23 cellular contexts compared by ENCODE assay signal in genomic region chr6:3659748-3660147, GRCh38.
DNase-seq lines count a peak whose midpoint lies in the region; ATAC-seq and TF ChIP-seq lines count a peak whose summit lies in the region.
"Had no signal": no experiment of that assay in that cellular context is flagged by ENCODE, and none has a peak within 500 bp of the region (broad histone marks: within the 10 kb centered on the region; RNA-seq: fewer than 3 reads in every experiment).

No MANE protein-coding gene starts in this region.

- in situ Hi-C loops in IMR-90 (cut with MboI; ENCODE audit: low sequenced_read_pairs) = no loop called here

- H3K27ac ChIP-seq in IMR-90 (ENCODE audit: insufficient read depth, low read length) = no peak overlapping the region
- H3K27ac ChIP-seq in left lung = no peak overlapping the region
- H3K27ac ChIP-seq: BLaER1, C4-2B had no signal

- no peak overlapping the region for H2AFZ ChIP-seq in IMR-90 (replicated peaks; ENCODE audit: low read length, poor library complexity)

- no peak for ATAC-seq in IMR-90 (ENCODE audit: low read depth)
- peak; percentile 52 for ATAC-seq in esophagus mucosa
- peak; percentile 25 for ATAC-seq in left lung
- ATAC-seq: CD8-positive, alpha-beta T cell; GM12878 had no signal

- no peak overlapping the region for H2BK15ac ChIP-seq in IMR-90 (ENCODE audit: low read depth, low read length)

- no CpG with 5 or more reads among the region's 6 CpGs for WGBS in IMR-90 (ENCODE audit: extremely low coverage in 2 of 2, insufficient read length in 1 of 2), 2 experiments

- no peak overlapping the region for H3K18ac ChIP-seq in IMR-90 (ENCODE audit: low read depth, low read length)

- H3K9ac ChIP-seq in IMR-90 (ENCODE audit: low read depth, low read length) = no peak overlapping the region
- H3K9ac ChIP-seq: BLaER1 had no signal

- H2AK5ac ChIP-seq in IMR-90 (ENCODE audit: low read depth, low read length) = no peak overlapping the region

- H3K27ac Mint-ChIP-seq in Caco-2 (ENCODE audit: unreplicated experiment) = peak overlapping the region; percentile 41
- no peak overlapping the region for H3K27ac Mint-ChIP-seq in HFFc6
- H3K27ac Mint-ChIP-seq: CD4-positive, alpha-beta T cell; CD8-positive, alpha-beta T cell had no signal

- H3K36me3 Mint-ChIP-seq in Caco-2 (ENCODE audit: insufficient read depth, unreplicated experiment) (no peaks in the 10 kb centered on the region), HFFc6 (ENCODE audit: low read depth) (no peaks in the 10 kb centered on the region)
- H3K36me3 Mint-ChIP-seq: CD8-positive, alpha-beta T cell had no signal

- H3K9me3 Mint-ChIP-seq in Caco-2 (ENCODE audit: unreplicated experiment) (no peaks in the 10 kb centered on the region), HFFc6 (no peaks in the 10 kb centered on the region)
- H3K9me3 Mint-ChIP-seq: CD4-positive, alpha-beta T cell; CD8-positive, alpha-beta T cell had no signal

- no peak overlapping the region for H3K4ac ChIP-seq in IMR-90 (ENCODE audit: low read depth, low read length)

- H3K4me2 ChIP-seq in IMR-90 (ENCODE audit: low read depth, low read length) = no peak overlapping the region
- H3K4me2 ChIP-seq: BLaER1 had no signal

- no peaks in the 10 kb centered on the region for H3K27me3 Mint-ChIP-seq in Caco-2 (ENCODE audit: insufficient read depth, unreplicated experiment)
- H3K27me3 Mint-ChIP-seq in HFFc6 (ENCODE audit: insufficient read depth) = peaks cover 40% of the 10 kb centered on the region

- no peak for TF ChIP-seq POLR2A in IMR-90 (IDR thresholded peaks at IDR 0.05; ENCODE audit: low read depth, low read length)

- H3K27me3 ChIP-seq in Caco-2 (replicated peaks; ENCODE audit: control insufficient read depth, insufficient read depth, low read length) (no peaks in the 10 kb centered on the region), IMR-90 (ENCODE audit: control insufficient read depth, insufficient read depth, low read length) (peaks cover 50% of the 10 kb centered on the region), left lung (no peaks in the 10 kb centered on the region)
- H3K27me3 ChIP-seq: BE2C, BLaER1 had no signal

- no peak overlapping the region for H4K8ac ChIP-seq in IMR-90 (ENCODE audit: low read depth in 2 of 2, low read length in 2 of 2)

- no TSS peak for BruUV-seq in Caco-2 (replicated peaks; lab: Mats Ljungman, UMichigan)
- no TSS peak for BruUV-seq in IMR-90 (replicated peaks; lab: Mats Ljungman, UMichigan)

- H2BK20ac ChIP-seq in IMR-90 (ENCODE audit: low read depth, low read length) = no peak overlapping the region

- no peak overlapping the region for H3K14ac ChIP-seq in IMR-90 (replicated peaks; ENCODE audit: low read depth, low read length)

- POLR2A ChIA-PET in Caco-2 (lab: Charles Lee) = no interaction called here
- POLR2A ChIA-PET in IMR-90 (lab: Charles Lee; ENCODE audit: unreplicated experiment) = no interaction called here
- POLR2A ChIA-PET in GM10248 (lab: Yijun Ruan, JAX) = no interaction called here

- no peak overlapping the region for H3K23ac ChIP-seq in IMR-90 (ENCODE audit: low read depth, low read length)

- intact Hi-C loops in Caco-2 (cut with micrococcal nuclease; ENCODE audit: unreplicated experiment) (loop anchor here (5.0 kb wide), 2 partner anchors 38 to 137 kb away; no protein-coding TSS in a partner anchor), IMR-90 (cut with micrococcal nuclease) (no loop called here), left lung (cut with DNase I) (no loop called here)

- H3K56ac ChIP-seq in IMR-90 (ENCODE audit: extremely low read depth, insufficient read depth, low read length) = no peak overlapping the region

- no peaks in the 10 kb centered on the region for H3K9me3 ChIP-seq in Caco-2
- no peaks in the 10 kb centered on the region for H3K9me3 ChIP-seq in IMR-90 (ENCODE audit: control insufficient read depth, insufficient read depth, low read length)
- no peaks in the 10 kb centered on the region for H3K9me3 ChIP-seq in left lung
- H3K9me3 ChIP-seq: BE2C, BLaER1 had no signal

- CTCF ChIA-PET in Caco-2 (lab: Charles Lee) (interaction anchor here (1.0 kb wide), 1 partner anchor 203 kb away, joined by 3 read pairs; the partner anchor contains the start of gene SLC22A23), IMR-90 (lab: Yijun Ruan, JAX) (no interaction called here), GM10248 (lab: Yijun Ruan, JAX) (interaction anchor here (0.7 kb wide), 1 partner anchor 21 kb away, joined by 3 read pairs; no protein-coding TSS in a partner anchor)

- dilution Hi-C loops in IMR-90 (cut with HindIII; ENCODE audit: low sequenced_read_pairs, unreplicated experiment) = no loop called here

- no peak for DNase-seq in Caco-2
- DNase-seq in IMR-90 = no peak
- no peak for DNase-seq in left lung
- DNase-seq in GM10248 (ENCODE audit: extremely low spot score) = no peak
- DNase-seq in activated gamma-delta T cell treated with Interleukin-2 at 50 U/mL for 16 hours = no peak
- no peak for DNase-seq in HFFc6
- no peak for DNase-seq in GM10266 (ENCODE audit: extremely low spot score)
- DNase-seq: 8988T; ACHN; BE2C; CD4-positive, alpha-beta T cell; CD8-positive, alpha-beta T cell; DMS 273 treated with DMSO at 0.1 percent for 48 hours; DMS153; DMS53; DMS79; DND-41; EL; GDM1 had no signal

- H3K4me3 Mint-ChIP-seq in Caco-2 (ENCODE audit: unreplicated experiment) (no peak overlapping the region), HFFc6 (no peak overlapping the region)
- H3K4me3 Mint-ChIP-seq: CD4-positive, alpha-beta T cell; CD8-positive, alpha-beta T cell had no signal

- H2BK5ac ChIP-seq in IMR-90 (ENCODE audit: low read depth, low read length, poor library complexity, severe bottlenecking) = no peak overlapping the region

- H3K36me3 ChIP-seq in Caco-2 (ENCODE audit: control insufficient read depth, insufficient read depth, low read length) (no peaks in the 10 kb centered on the region), IMR-90 (ENCODE audit: control insufficient read depth, insufficient read depth, low read length) (no peaks in the 10 kb centered on the region), left lung (no peaks in the 10 kb centered on the region)
- H3K36me3 ChIP-seq: BE2C, BLaER1 had no signal

- TF ChIP-seq RAD21 in IMR-90 (IDR thresholded peaks at IDR 0.05; ENCODE audit: low read length) = no peak

- H4K91ac ChIP-seq in IMR-90 (ENCODE audit: insufficient read depth, low read depth, low read length) = no peak overlapping the region

- H2BK120ac ChIP-seq in IMR-90 (ENCODE audit: low read depth, low read length) = no peak overlapping the region

- no peaks in the 10 kb centered on the region for H3K9me1 ChIP-seq in IMR-90 (ENCODE audit: insufficient read depth, low read length)

- no peaks in the 10 kb centered on the region for H3K79me1 ChIP-seq in IMR-90 (ENCODE audit: low read depth in 1 of 2, low read length in 2 of 2)

- H3K4me1 ChIP-seq in Caco-2 = peaks cover 25% of the 10 kb centered on the region
- peaks cover under 1% of the 10 kb centered on the region for H3K4me1 ChIP-seq in IMR-90 (ENCODE audit: control insufficient read depth, insufficient read depth, low read length)
- H3K4me1 ChIP-seq in left lung = no peaks in the 10 kb centered on the region
- H3K4me1 ChIP-seq: BE2C, BLaER1 had no signal

- H3K4me1 Mint-ChIP-seq in Caco-2 (ENCODE audit: low read depth, unreplicated experiment) (peaks cover 21% of the 10 kb centered on the region), HFFc6 (ENCODE audit: low read depth) (no peaks in the 10 kb centered on the region)

- H4K20me1 ChIP-seq in IMR-90 (ENCODE audit: insufficient read depth, low read length) = no peaks in the 10 kb centered on the region
- H4K20me1 ChIP-seq: BLaER1 had no signal

- no peak overlapping the region for H4K5ac ChIP-seq in IMR-90 (ENCODE audit: low read depth, low read length)

- H3K4me3 ChIP-seq in Caco-2 (ENCODE audit: low read depth, low read length) (no peak overlapping the region), IMR-90 (ENCODE audit: insufficient read depth, low read depth, low read length) (no peak overlapping the region), left lung (no peak overlapping the region)
- H3K4me3 ChIP-seq: BLaER1, GM12878 had no signal

- H2AK9ac ChIP-seq in IMR-90 (replicated peaks; ENCODE audit: low read depth, low read length, poor library complexity) = no peak overlapping the region

- TF ChIP-seq CTCF in Caco-2 (IDR thresholded peaks at IDR 0.05; ENCODE audit: insufficient read depth in 1 of 2, low read depth in 1 of 2, low read length in 1 of 2, severe bottlenecking in 1 of 2, unreplicated experiment in 1 of 2) (no peak), IMR-90 (conservative IDR thresholded peaks at IDR 0.05; ENCODE audit: low read depth, low read length) (no peak), left lung (IDR thresholded peaks at IDR 0.05) (no peak), GM10248 (IDR thresholded peaks at IDR 0.05; ENCODE audit: control extremely low read depth, extremely low read depth, low read depth, missing control alignments) (no peak), HFFc6 (IDR thresholded peaks at IDR 0.05) (no peak), GM10266 (IDR thresholded peaks at IDR 0.05; ENCODE audit: control insufficient read depth, insufficient read depth, low read depth, missing control alignments) (no peak)

TF ChIP-seq in IMR-90, 13 proteins besides CTCF, POLR2A, EP300 and RAD21:
- TF ChIP-seq CEBPB (IDR thresholded peaks at IDR 0.05; ENCODE audit: low read depth, low read length) = peak; percentile 45; the same call in 1 of the 2 replicates
- no peak for TF ChIP-seq RCOR1 (IDR thresholded peaks at IDR 0.05; ENCODE audit: insufficient replicate concordance, low read length)
TF ChIP-seq in IMR-90: peak in this region for 1.
